Comparison of ENCODE assay signal across 8 cellular contexts in the genomic region with DNA sequence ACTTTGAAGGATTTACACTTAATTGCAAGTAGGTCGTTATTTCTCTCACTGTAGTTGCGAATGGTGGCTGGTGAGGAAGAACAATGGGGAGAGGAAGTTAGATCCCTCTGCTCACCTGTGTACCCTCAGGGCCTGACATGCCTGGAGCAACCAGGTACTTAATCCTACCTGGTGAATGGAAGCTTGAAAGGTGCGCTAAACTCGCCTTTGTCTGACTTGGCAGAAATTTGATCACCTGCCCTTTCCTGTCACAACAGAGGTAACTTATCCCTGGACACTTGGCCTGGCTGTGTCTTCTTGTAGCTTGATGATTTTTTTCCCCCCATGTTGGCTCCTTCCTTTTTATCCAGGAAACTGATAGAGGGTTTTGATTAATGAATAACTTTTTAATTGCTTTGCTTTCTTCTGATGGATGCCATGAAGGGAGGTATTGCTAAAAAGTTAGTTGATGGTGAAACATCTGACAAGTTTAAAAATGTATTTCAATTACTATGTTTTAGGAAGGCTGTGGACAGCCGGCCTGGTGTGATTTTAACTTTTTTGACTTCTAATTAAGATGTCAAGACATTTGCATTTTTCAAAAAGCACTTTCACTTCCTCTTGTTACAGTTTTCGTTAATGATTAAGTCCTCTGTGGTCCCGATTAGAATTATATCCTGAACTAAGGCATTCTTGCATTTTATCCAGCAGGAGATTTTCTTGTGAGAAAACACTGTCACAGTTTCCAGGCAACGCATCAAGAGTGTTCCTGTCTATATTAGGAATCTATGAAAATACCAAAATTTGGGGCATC. TPM values are rescaled to one million over a fixed set of nuclear protein-coding genes. Genes with fewer than 3 reads are reported as not detected.
DNase-seq lines count a peak whose midpoint lies in the region; ATAC-seq, FAIRE-seq and TF ChIP-seq lines count a peak whose summit lies in the region.

No MANE protein-coding gene starts in this region.

- no peak overlapping the region for H3K4me3 ChIP-seq in neural progenitor cell

- no peaks in the 10 kb centered on the region for H4K20me1 ChIP-seq in neural progenitor cell (ENCODE audit: low read depth)

- peaks cover 7% of the 10 kb centered on the region for H3K4me1 ChIP-seq in neural progenitor cell

- no peaks in the 10 kb centered on the region for H3K36me3 Mint-ChIP-seq in neural progenitor cell

- H3K9me3 Mint-ChIP-seq in neural progenitor cell, result peaks cover 13% of the 10 kb centered on the region

- FAIRE-seq in GM19239 (lab: Jason Lieb, UNC), result peak; percentile 95

- H3K27me3 Mint-ChIP-seq in neural progenitor cell (ENCODE audit: insufficient read depth, low read depth), result peaks cover 3% of the 10 kb centered on the region

- H3K36me3 ChIP-seq in neural progenitor cell, result no peaks in the 10 kb centered on the region

- H3K27me3 ChIP-seq in neural progenitor cell, result peaks cover 61% of the 10 kb centered on the region

- peak; percentile 87 for ATAC-seq in HG02970 (IDR thresholded peaks at IDR 0.05; ENCODE audit: low FRiP score, unreplicated experiment)

- H3K9me3 ChIP-seq in neural progenitor cell (ENCODE audit: low read depth), result no peaks in the 10 kb centered on the region

- DNase-seq in GM19239 (ENCODE audit: insufficient read length, low spot score) (no peak), NCI-H510A treated with DMSO at 0.1 percent for 48 hours (lab: John Stamatoyannopoulos, UW) (peak; percentile 76), neural progenitor cell (ENCODE audit: low spot score) (no peak), globus pallidus (ENCODE audit: low spot score) (no peak), posterior vena cava (ENCODE audit: low spot score) (no peak)
- DNase-seq in stimulated activated naive CD4-positive, alpha-beta T cell (lab: John Stamatoyannopoulos, UW), result no peak
- no peak for DNase-seq in stimulated activated CD4-positive, alpha-beta T cell treated with anti-CD3 and anti-CD28 coated beads, Interleukin-4, amount 100 ng/mL, for 24 hours

- TF ChIP-seq CTCF in neural progenitor cell (IDR thresholded peaks at IDR 0.05), result no peak

- H3F3A ChIP-seq in neural progenitor cell (ENCODE audit: low read depth), result no peaks in the 10 kb centered on the region

- H3K4me1 Mint-ChIP-seq in neural progenitor cell, result peaks cover 14% of the 10 kb centered on the region

- H3K4me3 Mint-ChIP-seq in neural progenitor cell, result no peak overlapping the region

- H3K9ac ChIP-seq in neural progenitor cell, result no peak overlapping the region

- intact Hi-C loops in posterior vena cava (cut with DNase I), result no loop called here

- no peaks in the 10 kb centered on the region for H3K79me2 ChIP-seq in neural progenitor cell (ENCODE audit: low read depth)

- H2AFZ ChIP-seq in neural progenitor cell (replicated peaks), result no peak overlapping the region

- no peak overlapping the region for H3K27ac ChIP-seq in neural progenitor cell

- peak overlapping the region; percentile 74 for H3K27ac Mint-ChIP-seq in neural progenitor cell

- no peak overlapping the region for H3K4me2 ChIP-seq in neural progenitor cell

RNA-seq across cellular contexts. Expression of a gene that starts 9.2 kb away (rescaled TPM):
- 0.11 and 0.34 TPM in 2 replicates for total RNA-seq in neural progenitor cell (ENCODE audit: low replicate concordance)
- not detected for total RNA-seq in posterior vena cava
